ENCODE assay signal across 8 cellular contexts in genomic region chr19:2461751-2462634, GRCh38. TPM values are rescaled to one million over a fixed set of nuclear protein-coding genes. Genes with fewer than 3 reads are reported as not detected.
DNase-seq lines count a peak whose midpoint lies in the region; ATAC-seq, FAIRE-seq and TF ChIP-seq lines count a peak whose summit lies in the region.

No MANE protein-coding gene starts in this region.

- no peak for ATAC-seq in HG03196 (IDR thresholded peaks at IDR 0.05; ENCODE audit: unreplicated experiment)

- no peaks in the 10 kb centered on the region for H3K27me3 Mint-ChIP-seq in activated CD4-positive, alpha-beta memory T cell treated with anti-CD3 and anti-CD28 coated beads for 36 hours

- H3K4me3 ChIP-seq in Karpas-422 (ENCODE audit: low read length) = peak overlapping the region; percentile 38; the same call in 1 of the 2 replicates
- peak overlapping the region; percentile 38 to 68 (median 60) for H3K4me3 ChIP-seq in endothelial cell of umbilical vein (replicated peaks in 1 of 3; ENCODE audit: insufficient read depth in 1 of 3, low read depth in 1 of 3, low read length in 3 of 3)
- peak overlapping the region; percentile 41 for H3K4me3 ChIP-seq in mucosa of stomach (ENCODE audit: low read length)
- H3K4me3 ChIP-seq in subcutaneous abdominal adipose tissue (ENCODE audit: low read depth in 1 of 5, low read length in 5 of 5) = peak overlapping the region in 4 of 5 donors; percentile 71 to 73 (median 72)

- TF ChIP-seq POLR2A in endothelial cell of umbilical vein (IDR thresholded peaks at IDR 0.05; ENCODE audit: low read depth, low read length) = no peak

- peak; percentile 78 for FAIRE-seq in endothelial cell of umbilical vein (lab: Jason Lieb, UNC)

- intact Hi-C loops in activated CD4-positive, alpha-beta memory T cell treated with anti-CD3 and anti-CD28 coated beads for 36 hours (cut with micrococcal nuclease) = loop anchor here (5.0 kb wide), 1 partner anchor 35 kb away; the partner anchor contains the start of gene TIMM13
- intact Hi-C loops in endothelial cell of umbilical vein (cut with micrococcal nuclease) = no loop called here

- no peaks in the 10 kb centered on the region for H3K9me1 ChIP-seq in endothelial cell of umbilical vein (replicated peaks; ENCODE audit: control insufficient read depth, extremely low read depth, insufficient read depth, low read length)

- H3K9me3 ChIP-seq in Karpas-422 (ENCODE audit: low read length) (no peaks in the 10 kb centered on the region), endothelial cell of umbilical vein (replicated peaks; ENCODE audit: control insufficient read depth, insufficient read depth, low read length) (no peaks in the 10 kb centered on the region), mucosa of stomach (ENCODE audit: control insufficient read depth, low read length) (no peaks in the 10 kb centered on the region), subcutaneous abdominal adipose tissue (ENCODE audit: control insufficient read depth in 5 of 5, low read length in 5 of 5) (no peaks in the 10 kb centered on the region)

- H3K9ac ChIP-seq in Karpas-422 (ENCODE audit: low read length) = no peak overlapping the region
- H3K9ac ChIP-seq in endothelial cell of umbilical vein (replicated peaks; ENCODE audit: extremely low read depth, insufficient read depth, low read length) = peak overlapping the region; percentile 75
- H3K9ac ChIP-seq in mucosa of stomach (ENCODE audit: low read length) = peak overlapping the region; percentile 47
- H3K9ac ChIP-seq in subcutaneous abdominal adipose tissue (ENCODE audit: low read length in 5 of 5) = peak overlapping the region in 3 of 5 donors; percentile 51 to 71 (median 56)

- CTCF ChIA-PET in activated CD4-positive, alpha-beta memory T cell treated with anti-CD3 and anti-CD28 coated beads for 36 hours (lab: Charles Lee) = interaction anchor here (0.9 to 2.2 kb wide), 5 partner anchors 14 to 175 kb away, joined by 3 to 10 read pairs (median 5); partner anchors contain the start of gene GADD45B
- CTCF ChIA-PET in endothelial cell of umbilical vein (lab: Charles Lee) = interaction anchor here (0.8 to 2.0 kb wide), 4 partner anchors 37 to 165 kb away, joined by 3 to 9 read pairs (median 4); no protein-coding TSS in a partner anchor

- H3K79me2 ChIP-seq in Karpas-422 (ENCODE audit: low read length) = 0 out of 2 replicates have a peak, but pooled peaks cover 1% of the 10 kb centered on the region
- H3K79me2 ChIP-seq in endothelial cell of umbilical vein (ENCODE audit: control insufficient read depth, insufficient read depth, low read length) = peaks cover 3% of the 10 kb centered on the region

- H3K9me3 Mint-ChIP-seq in activated CD4-positive, alpha-beta memory T cell treated with anti-CD3 and anti-CD28 coated beads for 36 hours = no peaks in the 10 kb centered on the region

- H2AFZ ChIP-seq in Karpas-422 (ENCODE audit: low read length) (0 out of 2 replicates have a peak overlapping the region, but pooled peaks have one; percentile 36), endothelial cell of umbilical vein (ENCODE audit: low read depth, low read length) (peak overlapping the region; percentile 42)

- BruUV-seq in endothelial cell of umbilical vein (replicated peaks; lab: Mats Ljungman, UMichigan) = no TSS peak

- no peaks in the 10 kb centered on the region for H3K27me3 ChIP-seq in Karpas-422 (ENCODE audit: low read length)
- H3K27me3 ChIP-seq in endothelial cell of umbilical vein (ENCODE audit: control insufficient read depth in 2 of 2, insufficient read depth in 2 of 2, low read length in 2 of 2) = no peaks in the 10 kb centered on the region
- no peaks in the 10 kb centered on the region for H3K27me3 ChIP-seq in mucosa of stomach (ENCODE audit: control insufficient read depth, insufficient read depth, low read length)
- no peaks in the 10 kb centered on the region for H3K27me3 ChIP-seq in subcutaneous abdominal adipose tissue (ENCODE audit: control insufficient read depth in 5 of 5, insufficient read depth in 4 of 5, low read length in 5 of 5)

- DNase-seq in NCI-H1092 treated with DMSO at 0.1 percent for 48 hours (lab: John Stamatoyannopoulos, UW) (peak; percentile 23), NCI-H1092 (lab: John Stamatoyannopoulos, UW) (no peak), Karpas-422 (no peak), endothelial cell of umbilical vein (ENCODE audit: low read depth, low spot score) (peak; percentile 71)
- DNase-seq in activated CD4-positive, alpha-beta memory T cell treated with anti-CD3 and anti-CD28 coated beads for 36 hours = peak; percentile 81

- peaks cover under 1% of the 10 kb centered on the region for H3K36me3 Mint-ChIP-seq in activated CD4-positive, alpha-beta memory T cell treated with anti-CD3 and anti-CD28 coated beads for 36 hours

- H3K36me3 ChIP-seq in Karpas-422 (ENCODE audit: insufficient read depth, low read length) = no peaks in the 10 kb centered on the region
- no peaks in the 10 kb centered on the region for H3K36me3 ChIP-seq in endothelial cell of umbilical vein (ENCODE audit: control insufficient read depth in 2 of 2, extremely low read depth in 1 of 2, insufficient read depth in 2 of 2, low read length in 2 of 2)
- no peaks in the 10 kb centered on the region for H3K36me3 ChIP-seq in mucosa of stomach (ENCODE audit: control insufficient read depth, insufficient read depth, low read length)
- H3K36me3 ChIP-seq in subcutaneous abdominal adipose tissue (ENCODE audit: control insufficient read depth in 5 of 5, insufficient read depth in 5 of 5, low read length in 5 of 5) = no peaks in the 10 kb centered on the region

- dilution Hi-C loops in endothelial cell of umbilical vein (cut with MboI; ENCODE audit: extremely low pct_ligation_motif_present, low sequenced_read_pairs) = no loop called here

- TF ChIP-seq CTCF in endothelial cell of umbilical vein (IDR thresholded peaks at IDR 0.05; ENCODE audit: extremely low read depth in 1 of 2, insufficient read depth in 1 of 2, low read depth in 1 of 2, low read length in 2 of 2) = peak in 1 of 2 donors; percentile 10

- peaks cover 9% of the 10 kb centered on the region for H3K4me1 ChIP-seq in Karpas-422 (ENCODE audit: low read length)
- H3K4me1 ChIP-seq in endothelial cell of umbilical vein (ENCODE audit: control insufficient read depth, extremely low read depth, insufficient read depth, low read length) = peaks cover 14% of the 10 kb centered on the region
- H3K4me1 ChIP-seq in mucosa of stomach (ENCODE audit: control insufficient read depth, insufficient read depth, low read length) = peaks cover 25% of the 10 kb centered on the region
- H3K4me1 ChIP-seq in subcutaneous abdominal adipose tissue (ENCODE audit: control insufficient read depth in 5 of 5, insufficient read depth in 5 of 5, low read length in 5 of 5) = peaks cover 0 to 22% (median 18%) of the 10 kb centered on the region in 5 donors

- H3K4me2 ChIP-seq in Karpas-422 (ENCODE audit: low read depth, low read length, poor library complexity, severe bottlenecking) = peak overlapping the region; percentile 32
- peak overlapping the region; percentile 3 for H3K4me2 ChIP-seq in endothelial cell of umbilical vein (ENCODE audit: insufficient read depth, low read length)

- POLR2A ChIA-PET in activated CD4-positive, alpha-beta memory T cell treated with anti-CD3 and anti-CD28 coated beads for 36 hours (lab: Charles Lee) = interaction anchor here (1.0 to 2.5 kb wide), 2 partner anchors 14 to 159 kb away, joined by 3 to 10 read pairs; partner anchors contain the start of gene GADD45B
- POLR2A ChIA-PET in endothelial cell of umbilical vein (lab: Charles Lee) = interaction anchor here (2.7 kb wide), 1 partner anchor 14 kb away, joined by 29 read pairs; the partner anchor contains the start of gene GADD45B

- no peaks in the 10 kb centered on the region for H4K20me1 ChIP-seq in Karpas-422 (ENCODE audit: insufficient read depth, low read depth, low read length)
- H4K20me1 ChIP-seq in endothelial cell of umbilical vein (replicated peaks; ENCODE audit: control insufficient read depth, extremely low read depth, insufficient read depth, low read length) = no peaks in the 10 kb centered on the region

- H3K9me2 ChIP-seq in Karpas-422 (replicated peaks; ENCODE audit: insufficient read depth, low read length) = no peaks in the 10 kb centered on the region

- H3K27ac ChIP-seq in Karpas-422 (ENCODE audit: low read length) (no peak overlapping the region), endothelial cell of umbilical vein (ENCODE audit: insufficient read depth, low read depth, low read length) (peak overlapping the region; percentile 61), subcutaneous abdominal adipose tissue (ENCODE audit: low read depth, low read length) (no peak overlapping the region)

- H3K4me1 Mint-ChIP-seq in activated CD4-positive, alpha-beta memory T cell treated with anti-CD3 and anti-CD28 coated beads for 36 hours (ENCODE audit: low read depth) = peaks cover 7% of the 10 kb centered on the region

- H3K4me3 Mint-ChIP-seq in activated CD4-positive, alpha-beta memory T cell treated with anti-CD3 and anti-CD28 coated beads for 36 hours = peak overlapping the region; percentile 92

- peak overlapping the region; percentile 68 for H3K27ac Mint-ChIP-seq in activated CD4-positive, alpha-beta memory T cell treated with anti-CD3 and anti-CD28 coated beads for 36 hours

RNA-seq across cellular contexts. Expression of gene LMNB2, which starts 5.2 kb away (rescaled TPM):
- total RNA-seq in Karpas-422 (2014; rRNA removed; shearing (Covaris generic); ENCODE audit: low replicate concordance) = 20.8 and 80.2 TPM in 2 replicates
- 100 to 1,000 TPM; 100 to 104 TPM for total RNA-seq in activated CD4-positive, alpha-beta memory T cell treated with anti-CD3 and anti-CD28 coated beads for 36 hours
- total RNA-seq in endothelial cell of umbilical vein = 147 and 153 TPM in 2 replicates
- polyA plus RNA-seq in endothelial cell of umbilical vein = 176 and 203 TPM in 2 replicates
- polyA plus RNA-seq in endothelial cell of umbilical vein (2011; cell fraction: cytosol; rRNA removed) = 120 and 155 TPM in 2 replicates
- polyA plus RNA-seq in endothelial cell of umbilical vein (2011; cell fraction: nucleus; rRNA removed) = 93.4 and 108 TPM in 2 replicates
- polyA plus RNA-seq in endothelial cell of umbilical vein (2012) = 104 and 106 TPM in 2 replicates
- 116 and 121 TPM in 2 replicates for polyA minus RNA-seq in endothelial cell of umbilical vein
- polyA minus RNA-seq in endothelial cell of umbilical vein (2011; cell fraction: cytosol; rRNA and poly(A)+ RNA removed) = 46.2 TPM
- 22.7 and 25.8 TPM in 2 replicates for polyA minus RNA-seq in endothelial cell of umbilical vein (2011; cell fraction: nucleus; rRNA and poly(A)+ RNA removed)

RNA-seq across cellular contexts. Expression of gene GADD45B, which starts 13.9 kb away (rescaled TPM):
- 8.6 and 11.0 TPM in 2 replicates for total RNA-seq in Karpas-422 (2014; rRNA removed; shearing (Covaris generic); ENCODE audit: low replicate concordance)
- 10 to 100 TPM; 34.5 to 38.1 TPM for total RNA-seq in activated CD4-positive, alpha-beta memory T cell treated with anti-CD3 and anti-CD28 coated beads for 36 hours
- 61.3 and 75.9 TPM in 2 replicates for total RNA-seq in endothelial cell of umbilical vein
- polyA plus RNA-seq in endothelial cell of umbilical vein = 249 and 267 TPM in 2 replicates
- polyA plus RNA-seq in endothelial cell of umbilical vein (2011; cell fraction: cytosol; rRNA removed) = 162 and 222 TPM in 2 replicates
- polyA plus RNA-seq in endothelial cell of umbilical vein (2011; cell fraction: nucleus; rRNA removed) = 291 and 446 TPM in 2 replicates
- polyA plus RNA-seq in endothelial cell of umbilical vein (2012) = 38.1 and 69.3 TPM in 2 replicates
- polyA minus RNA-seq in endothelial cell of umbilical vein = 101 and 128 TPM in 2 replicates
- polyA minus RNA-seq in endothelial cell of umbilical vein (2011; cell fraction: cytosol; rRNA and poly(A)+ RNA removed) = 61.3 TPM
- polyA minus RNA-seq in endothelial cell of umbilical vein (2011; cell fraction: nucleus; rRNA and poly(A)+ RNA removed) = 110 and 238 TPM in 2 replicates

RNA-seq across cellular contexts. Expression of gene TIMM13, which starts 34.6 kb away (rescaled TPM):
- 49.3 and 66.5 TPM in 2 replicates for total RNA-seq in Karpas-422 (2014; rRNA removed; shearing (Covaris generic); ENCODE audit: low replicate concordance)
- total RNA-seq in activated CD4-positive, alpha-beta memory T cell treated with anti-CD3 and anti-CD28 coated beads for 36 hours = 10 to 100 TPM; 69.0 to 72.0 TPM
- 148 and 160 TPM in 2 replicates for total RNA-seq in endothelial cell of umbilical vein
- polyA plus RNA-seq in endothelial cell of umbilical vein = 154 and 217 TPM in 2 replicates
- 66.4 and 92.1 TPM in 2 replicates for polyA plus RNA-seq in endothelial cell of umbilical vein (2011; cell fraction: cytosol; rRNA removed)
- 25.2 and 31.1 TPM in 2 replicates for polyA plus RNA-seq in endothelial cell of umbilical vein (2011; cell fraction: nucleus; rRNA removed)
- 78.7 and 130 TPM in 2 replicates for polyA plus RNA-seq in endothelial cell of umbilical vein (2012)
- 17.0 and 23.7 TPM in 2 replicates for polyA minus RNA-seq in endothelial cell of umbilical vein
- polyA minus RNA-seq in endothelial cell of umbilical vein (2011; cell fraction: cytosol; rRNA and poly(A)+ RNA removed) = 63.0 TPM
- 9.9 and 17.0 TPM in 2 replicates for polyA minus RNA-seq in endothelial cell of umbilical vein (2011; cell fraction: nucleus; rRNA and poly(A)+ RNA removed)

Comparison
In these comparisons a context has a peak if more than half of its experiments do, and no peak if none do; other contexts are left out.
1. DNase-seq: peak in NCI-H1092 treated with DMSO at 0.1 percent for 48 hours (single experiment), activated CD4-positive, alpha-beta memory T cell treated with anti-CD3 and anti-CD28 coated beads for 36 hours (single experiment) and endothelial cell of umbilical vein (single experiment); none in NCI-H1092 (single experiment) and Karpas-422 (single experiment).
2. Peak in every context shown above with its lines, with median percentiles within 50 percentile points of each other: H3K4me3 ChIP-seq.